ENCODE assay signal across 10 cellular contexts in genomic region chr11:14413307-14414072, GRCh38. TPM values are rescaled to one million over a fixed set of nuclear protein-coding genes. Genes with fewer than 3 reads are reported as not detected.
DNase-seq lines count a peak whose midpoint lies in the region; ATAC-seq and TF ChIP-seq lines count a peak whose summit lies in the region.
"Had no signal": no experiment of that assay in that cellular context is flagged by ENCODE, and none has a peak within 500 bp of the region (broad histone marks: within the 10 kb centered on the region; RNA-seq: fewer than 3 reads in every experiment).

No MANE protein-coding gene starts in this region.

- DNase-seq in GM12865 (ENCODE audit: low read depth) (peak; percentile 6), RPMI7951 (ENCODE audit: low read depth) (peak; percentile 84), fibroblast of lung (ENCODE audit: low read depth in 2 of 2) (peak; percentile 56 to 93), posterior vena cava (ENCODE audit: low spot score) (peak; percentile 81), AG08395 (ENCODE audit: low spot score) (no peak), NCI-H187 (lab: John Stamatoyannopoulos, UW) (no peak)

- peaks cover 38% of the 10 kb centered on the region for H3K4me1 ChIP-seq in fibroblast of lung (ENCODE audit: control insufficient read depth, extremely low read depth, insufficient read depth, low read length)

- no peaks in the 10 kb centered on the region for H4K20me1 ChIP-seq in fibroblast of lung (ENCODE audit: control insufficient read depth, extremely low read depth, insufficient read depth, low read length)

- ATAC-seq in GM21576 (IDR thresholded peaks at IDR 0.05; ENCODE audit: unreplicated experiment) (no peak), HG03439 (IDR thresholded peaks at IDR 0.05; ENCODE audit: unreplicated experiment) (no peak)

- no peak overlapping the region for H3K9ac ChIP-seq in fibroblast of lung (ENCODE audit: insufficient read depth, low read length)

- no peaks in the 10 kb centered on the region for H3K9me3 ChIP-seq in fibroblast of lung (ENCODE audit: control insufficient read depth, insufficient read depth, low read depth, low read length)
- H3K9me3 ChIP-seq: HAP-1 had no signal

- H3K36me3 ChIP-seq in fibroblast of lung (ENCODE audit: control insufficient read depth, insufficient read depth, low read length), result no peaks in the 10 kb centered on the region
- H3K36me3 ChIP-seq: HAP-1 had no signal

- no peaks in the 10 kb centered on the region for H3K79me2 ChIP-seq in fibroblast of lung (ENCODE audit: control insufficient read depth, insufficient read depth, low read length)

- TF ChIP-seq CTCF in GM12865 (IDR thresholded peaks at IDR 0.05; ENCODE audit: insufficient read depth, low read depth, low read length, missing control alignments), result no peak
- peak; percentile 33 to 34 for TF ChIP-seq CTCF in fibroblast of lung (conservative IDR thresholded peaks at IDR 0.05 in 1 of 2, IDR thresholded peaks at IDR 0.05 in 1 of 2; ENCODE audit: low read depth in 1 of 2, low read length in 2 of 2)

- intact Hi-C loops in posterior vena cava (cut with DNase I), result no loop called here

- no peaks in the 10 kb centered on the region for H3K27me3 ChIP-seq in fibroblast of lung (ENCODE audit: control insufficient read depth, insufficient read depth, low read length)

- peak overlapping the region; percentile 32 for H3K27ac ChIP-seq in fibroblast of lung (ENCODE audit: insufficient read depth, low read length)
- H3K27ac ChIP-seq: SK-N-MC had no signal

- no peak overlapping the region for H2AFZ ChIP-seq in fibroblast of lung (ENCODE audit: low read length)

- peak overlapping the region; percentile 18 for H3K4me2 ChIP-seq in fibroblast of lung (ENCODE audit: extremely low read depth, insufficient read depth, low read length)

- no peak overlapping the region for H3K4me3 ChIP-seq in GM12865 (ENCODE audit: low read depth, low read length)
- no peak overlapping the region for H3K4me3 ChIP-seq in fibroblast of lung (replicated peaks in 1 of 4; ENCODE audit: control extremely low read depth in 1 of 4, insufficient read depth in 1 of 4, low read depth in 3 of 4, low read length in 4 of 4)
- H3K4me3 ChIP-seq: HAP-1, SK-N-MC had no signal

RNA-seq across cellular contexts. Expression of gene RRAS2, which starts 54.5 kb away (rescaled TPM):
- total RNA-seq in RPMI7951 (2014; rRNA removed; shearing (Covaris generic)), result 34.9 and 41.1 TPM in 2 replicates
- total RNA-seq in fibroblast of lung, result 101 and 160 TPM in 2 replicates
- polyA plus RNA-seq in fibroblast of lung, result 110 and 178 TPM in 2 replicates
- polyA plus RNA-seq in fibroblast of lung (2012), result 111 and 172 TPM in 2 replicates
- 2.6 and 6.5 TPM in 2 replicates for polyA minus RNA-seq in fibroblast of lung (ENCODE audit: low replicate concordance)
- 10 to 100 TPM; 15.8 to 31.3 TPM for total RNA-seq in posterior vena cava

Comparison
In these comparisons a context has a peak if more than half of its experiments do, and no peak if none do; other contexts are left out.
1. DNase-seq: peak in GM12865 (single experiment), RPMI7951 (single experiment), fibroblast of lung (2 of 2) and posterior vena cava (single experiment); none in AG08395 (single experiment) and NCI-H187 (0 of 2).